Comparison of ENCODE assay signal across 19 cellular contexts in genomic region chr13:28043224-28043623, GRCh38. TPM values are rescaled to one million over a fixed set of nuclear protein-coding genes. Genes with fewer than 3 reads are reported as not detected.
"Had no signal": no experiment of that assay in that cellular context is flagged by ENCODE, and none has a peak within 500 bp of the region (broad histone marks: within the 10 kb centered on the region; RNA-seq: fewer than 3 reads in every experiment).

No MANE protein-coding gene starts in this region.

- H3K79me2 ChIP-seq: parathyroid adenoma had no signal

- H3K4me3 ChIP-seq: heart right ventricle, lung, sigmoid colon, spleen, stomach, thoracic aorta had no signal

- H3K36me3 Mint-ChIP-seq: activated CD4-positive, alpha-beta memory T cell treated with anti-CD3 and anti-CD28 coated beads for 36 hours had no signal

- H3K4me3 Mint-ChIP-seq: activated CD4-positive, alpha-beta memory T cell treated with anti-CD3 and anti-CD28 coated beads for 36 hours; activated CD8-positive, alpha-beta memory T cell treated with anti-CD3 and anti-CD28 coated beads, Interleukin-2, amount 10 ng/mL, durations not matched to agents 7 days and 5 days; activated naive CD4-positive, alpha-beta T cell treated with anti-CD3 and anti-CD28 coated beads for 36 hours had no signal

- H3K4me1 ChIP-seq: parathyroid adenoma, sigmoid colon, stomach had no signal

- H3K27ac Mint-ChIP-seq: activated CD4-positive, alpha-beta memory T cell treated with anti-CD3 and anti-CD28 coated beads for 36 hours; activated CD8-positive, alpha-beta memory T cell treated with anti-CD3 and anti-CD28 coated beads, Interleukin-2, amount 10 ng/mL, durations not matched to agents 7 days and 5 days; activated naive CD4-positive, alpha-beta T cell treated with anti-CD3 and anti-CD28 coated beads for 36 hours; activated T-helper 2 cell treated with anti-CD3 and anti-CD28 coated beads, Interferon-gamma antibody, Interleukin-2, Interleukin-4, amounts not matched to agents 10 μg/mL and 5 μg/mL and 100 μg/mL, durations not matched to agents 14 hours and 24 hours and 36 hours had no signal

- H3K9ac ChIP-seq: parathyroid adenoma had no signal

- H3K9me3 Mint-ChIP-seq: activated CD4-positive, alpha-beta memory T cell treated with anti-CD3 and anti-CD28 coated beads for 36 hours; activated naive CD4-positive, alpha-beta T cell treated with anti-CD3 and anti-CD28 coated beads for 36 hours; activated T-helper 2 cell treated with anti-CD3 and anti-CD28 coated beads, Interferon-gamma antibody, Interleukin-2, Interleukin-4, amounts not matched to agents 10 μg/mL and 5 μg/mL and 100 μg/mL, durations not matched to agents 14 hours and 24 hours and 36 hours had no signal

- H2AFZ ChIP-seq: parathyroid adenoma had no signal

- ATAC-seq: activated CD8-positive, alpha-beta memory T cell treated with anti-CD3 and anti-CD28 coated beads, Interleukin-2, amount 10 ng/mL, durations not matched to agents 7 days and 5 days; heart right ventricle; left cardiac atrium had no signal

- H3K27me3 ChIP-seq: spleen had no signal

- DNase-seq: activated CD4-positive, alpha-beta memory T cell treated with anti-CD3 and anti-CD28 coated beads for 36 hours; activated CD8-positive, alpha-beta memory T cell treated with anti-CD3 and anti-CD28 coated beads, Interleukin-2, amount 10 ng/mL, durations not matched to agents 7 days and 5 days; activated naive CD4-positive, alpha-beta T cell treated with anti-CD3 and anti-CD28 coated beads for 36 hours; activated T-cell treated with anti-CD3 and anti-CD28 coated beads, Interleukin-2, amount 50 U/mL, for 1 hour; foreskin melanocyte; heart right ventricle; left cardiac atrium; sigmoid colon; spleen; stomach had no signal

- H3K27ac ChIP-seq: epithelial cell of prostate, heart right ventricle, parathyroid adenoma, sigmoid colon, stomach, thoracic aorta had no signal

RNA-seq across cellular contexts. Expression of gene URAD, which starts 54.7 kb away (rescaled TPM):
- total RNA-seq: activated CD4-positive, alpha-beta memory T cell treated with anti-CD3 and anti-CD28 coated beads for 36 hours; activated CD8-positive, alpha-beta memory T cell treated with anti-CD3 and anti-CD28 coated beads, Interleukin-2, amount 10 ng/mL, durations not matched to agents 7 days and 5 days; activated naive CD4-positive, alpha-beta T cell treated with anti-CD3 and anti-CD28 coated beads for 36 hours; activated T-helper 2 cell treated with anti-CD3 and anti-CD28 coated beads, Interferon-gamma antibody, Interleukin-2, Interleukin-4, amounts not matched to agents 10 μg/mL and 5 μg/mL and 100 μg/mL, durations not matched to agents 14 hours and 24 hours and 36 hours; chondrocyte; dermis microvascular lymphatic vessel endothelial cell; fibroblast of lung; heart right ventricle; left cardiac atrium; lung; sigmoid colon; thoracic aorta; ureter had no signal
- polyA plus RNA-seq: fibroblast of lung, lung had no signal

RNA-seq across cellular contexts. Expression of gene FLT3, which starts 57.2 kb away (rescaled TPM):
- total RNA-seq: activated CD4-positive, alpha-beta memory T cell treated with anti-CD3 and anti-CD28 coated beads for 36 hours; activated CD8-positive, alpha-beta memory T cell treated with anti-CD3 and anti-CD28 coated beads, Interleukin-2, amount 10 ng/mL, durations not matched to agents 7 days and 5 days; activated naive CD4-positive, alpha-beta T cell treated with anti-CD3 and anti-CD28 coated beads for 36 hours; activated T-helper 2 cell treated with anti-CD3 and anti-CD28 coated beads, Interferon-gamma antibody, Interleukin-2, Interleukin-4, amounts not matched to agents 10 μg/mL and 5 μg/mL and 100 μg/mL, durations not matched to agents 14 hours and 24 hours and 36 hours; chondrocyte; dermis microvascular lymphatic vessel endothelial cell; fibroblast of lung had no signal
- polyA plus RNA-seq: fibroblast of lung had no signal
